In genomic region chr9:112751059-112751795, GRCh38 we compare ENCODE assay signal across 8 cellular contexts. TPM values are rescaled to one million over a fixed set of nuclear protein-coding genes. Genes with fewer than 3 reads are reported as not detected.
A peak's percentile ranks its signal among the peaks of the same experiment; 100 is the strongest.
DNase-seq lines count a peak whose midpoint lies in the region; ATAC-seq and TF ChIP-seq lines count a peak whose summit lies in the region.

No MANE protein-coding gene starts in this region.

- H3K27me3 ChIP-seq in Panc1 (ENCODE audit: control insufficient read depth, insufficient read depth, low read length) (no peaks in the 10 kb centered on the region), foreskin keratinocyte (no peaks in the 10 kb centered on the region), upper lobe of right lung (no peaks in the 10 kb centered on the region)

- H3K27ac ChIP-seq in Panc1 (ENCODE audit: low read length): peak overlapping the region; percentile 25; the same call in 1 of the 2 replicates
- H3K27ac ChIP-seq in foreskin keratinocyte: no peak overlapping the region
- peak overlapping the region; percentile 85 for H3K27ac ChIP-seq in upper lobe of right lung

- H3K36me3 Mint-ChIP-seq in Calu3 (ENCODE audit: insufficient read depth, unreplicated experiment) (peaks cover 10% of the 10 kb centered on the region), nephron progenitor cell (ENCODE audit: low read depth) (no peaks in the 10 kb centered on the region)

- H3K27ac Mint-ChIP-seq in Calu3 (ENCODE audit: unreplicated experiment) (no peak overlapping the region), nephron progenitor cell (peak overlapping the region; percentile 94)

- POLR2A ChIA-PET in Panc1 (lab: Charles Lee): interaction anchor here (0.6 kb wide), 1 partner anchor 619 kb away, joined by 5 read pairs; no protein-coding TSS in a partner anchor

- BruUV-seq in Calu3 (replicated peaks; lab: Mats Ljungman, UMichigan) (no TSS peak), Panc1 (replicated peaks; lab: Mats Ljungman, UMichigan) (no TSS peak)

- H3K4me3 Mint-ChIP-seq in Calu3 (ENCODE audit: low read depth, unreplicated experiment) (peak overlapping the region; percentile 94), nephron progenitor cell (peak overlapping the region; percentile 90)

- DNase-seq in Calu3 (peak; percentile 32), HT1080 (ENCODE audit: low read depth) (peak; percentile 89), Panc1 (ENCODE audit: low read depth, low spot score) (no peak), foreskin keratinocyte (peak in 1 of 2 donors; percentile 46), nephron progenitor cell (peak; percentile 68), upper lobe of right lung (peak; percentile 83)
- peak; percentile 14 for DNase-seq in activated gamma-delta T cell treated with anti-CD3 and anti-CD28 coated beads, Interleukin-2, amount 50 U/mL, for 16 hours (ENCODE audit: low read depth)

- intact Hi-C loops in Calu3 (cut with micrococcal nuclease; ENCODE audit: unreplicated experiment): loop anchor here (5.0 kb wide), 2 partner anchors 34 to 41 kb away; partner anchors contain the start of gene INIP
- intact Hi-C loops in Panc1 (cut with micrococcal nuclease; ENCODE audit: unreplicated experiment): no loop called here
- intact Hi-C loops in upper lobe of right lung (cut with DNase I): no loop called here

- H3K4me3 ChIP-seq in Panc1 (ENCODE audit: low read depth in 2 of 2, low read length in 2 of 2) (peak overlapping the region; percentile 56 to 65), upper lobe of right lung (peak overlapping the region; percentile 78)

- ATAC-seq in GM21381 (IDR thresholded peaks at IDR 0.05; ENCODE audit: unreplicated experiment): peak; percentile 27
- ATAC-seq in Panc1: peak; percentile 57
- ATAC-seq in foreskin keratinocyte: peak; percentile 30
- ATAC-seq in upper lobe of right lung: peak; percentile 42

- no peak for TF ChIP-seq CTCF in Calu3 (IDR thresholded peaks at IDR 0.05; ENCODE audit: unreplicated experiment)
- TF ChIP-seq CTCF in Panc1 (IDR thresholded peaks at IDR 0.05): no peak
- no peak for TF ChIP-seq CTCF in foreskin keratinocyte (conservative IDR thresholded peaks at IDR 0.05)
- TF ChIP-seq CTCF in nephron progenitor cell (IDR thresholded peaks at IDR 0.05): no peak
- TF ChIP-seq CTCF in upper lobe of right lung (IDR thresholded peaks at IDR 0.05): no peak

- H3K9me3 Mint-ChIP-seq in Calu3 (ENCODE audit: low read depth, unreplicated experiment) (no peaks in the 10 kb centered on the region), nephron progenitor cell (no peaks in the 10 kb centered on the region)

- in situ Hi-C loops in Panc1 (cut with HindIII; ENCODE audit: low pct_unique_long_range_greater_than_20kb, low sequenced_read_pairs): no loop called here

- CTCF ChIA-PET in Calu3 (lab: Charles Lee): no interaction called here
- CTCF ChIA-PET in Panc1 (lab: Charles Lee): no interaction called here

- peaks cover 6% of the 10 kb centered on the region; the same call in 1 of the 2 replicates for H3K4me1 ChIP-seq in Panc1 (ENCODE audit: control insufficient read depth, insufficient read depth, low read length)
- H3K4me1 ChIP-seq in foreskin keratinocyte: peaks cover 23% of the 10 kb centered on the region
- H3K4me1 ChIP-seq in upper lobe of right lung: peaks cover 45% of the 10 kb centered on the region

- H3K27me3 Mint-ChIP-seq in Calu3 (ENCODE audit: unreplicated experiment) (no peaks in the 10 kb centered on the region), nephron progenitor cell (ENCODE audit: low read depth, poor library complexity) (peaks cover 9% of the 10 kb centered on the region)

- H3K9me3 ChIP-seq in Panc1 (ENCODE audit: control insufficient read depth, insufficient read depth, low read depth, low read length) (no peaks in the 10 kb centered on the region), upper lobe of right lung (no peaks in the 10 kb centered on the region)

- no peaks in the 10 kb centered on the region; the same call in 1 of the 2 replicates for H3K36me3 ChIP-seq in Panc1 (ENCODE audit: control insufficient read depth, insufficient read depth, low read length)
- no peaks in the 10 kb centered on the region for H3K36me3 ChIP-seq in upper lobe of right lung

- H3K4me1 Mint-ChIP-seq in Calu3 (ENCODE audit: low read depth, unreplicated experiment) (peaks cover 29% of the 10 kb centered on the region), nephron progenitor cell (peaks cover 47% of the 10 kb centered on the region)

RNA-seq across cellular contexts. Expression of gene SNX30, which starts 0.7 kb away (rescaled TPM):
- total RNA-seq in Calu3 (2022) (7.9 and 8.7 TPM in 2 replicates), Panc1 (2021; ENCODE audit: unreplicated experiment) (6.9 TPM), foreskin keratinocyte (9.0 and 9.6 TPM in 2 replicates), upper lobe of right lung (76.3 TPM)
- 7.7 and 8.1 TPM in 2 replicates for total RNA-seq in HT1080 (2014; rRNA removed; shearing (Covaris generic))
- polyA plus RNA-seq in HT1080 (2015; cell fraction: cytosol; rRNA removed): 4.5 and 5.6 TPM in 2 replicates
- polyA plus RNA-seq in HT1080 (2015; cell fraction: nucleus; rRNA removed): 6.3 and 7.5 TPM in 2 replicates
- 3.8 TPM for polyA plus RNA-seq in Panc1 (2012; ENCODE audit: insufficient read length)
- 1.2 and 1.7 TPM in 2 replicates for polyA plus RNA-seq in foreskin keratinocyte

RNA-seq across cellular contexts. Expression of gene INIP, which starts 33.3 kb away (rescaled TPM):
- 18.7 and 23.2 TPM in 2 replicates for total RNA-seq in Calu3 (2022)
- 16.3 and 29.4 TPM in 2 replicates for total RNA-seq in HT1080 (2014; rRNA removed; shearing (Covaris generic))
- 21.6 and 23.2 TPM in 2 replicates for polyA plus RNA-seq in HT1080 (2015; cell fraction: cytosol; rRNA removed)
- polyA plus RNA-seq in HT1080 (2015; cell fraction: nucleus; rRNA removed): 13.7 and 16.1 TPM in 2 replicates
- 20.0 TPM for total RNA-seq in Panc1 (2021; ENCODE audit: unreplicated experiment)
- 10.3 TPM for polyA plus RNA-seq in Panc1 (2012; ENCODE audit: insufficient read length)
- 14.0 and 14.9 TPM in 2 replicates for total RNA-seq in foreskin keratinocyte
- polyA plus RNA-seq in foreskin keratinocyte: 7.8 and 9.6 TPM in 2 replicates
- total RNA-seq in upper lobe of right lung: 22.7 TPM
